ENCODE assay signal across 2 cellular contexts in the genomic region with DNA sequence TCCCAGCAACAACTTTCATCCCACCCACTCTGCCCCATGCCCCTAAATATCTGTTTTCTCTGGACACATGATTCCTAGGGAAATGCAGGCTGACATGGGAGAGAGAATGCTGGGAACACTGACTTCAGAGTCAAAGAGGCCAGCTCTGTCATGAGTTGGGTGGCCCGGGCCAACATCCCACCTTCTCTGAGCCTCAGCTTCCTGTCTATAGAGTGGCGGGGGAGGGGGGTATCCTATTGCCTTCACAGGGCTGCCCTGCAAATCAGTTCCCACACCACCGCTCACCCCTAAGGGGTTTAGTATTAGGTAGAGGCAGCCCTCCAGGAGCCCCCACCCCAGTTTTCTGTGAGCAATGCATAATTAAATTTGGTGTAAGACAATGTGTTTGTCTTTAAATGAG.
TF ChIP-seq lines count a peak whose summit lies in the region.

No MANE protein-coding gene starts in this region.

TF ChIP-seq in SK-N-SH, 30 proteins besides CTCF, POLR2A, EP300 and RAD21:
- TF ChIP-seq, protein P1, sequence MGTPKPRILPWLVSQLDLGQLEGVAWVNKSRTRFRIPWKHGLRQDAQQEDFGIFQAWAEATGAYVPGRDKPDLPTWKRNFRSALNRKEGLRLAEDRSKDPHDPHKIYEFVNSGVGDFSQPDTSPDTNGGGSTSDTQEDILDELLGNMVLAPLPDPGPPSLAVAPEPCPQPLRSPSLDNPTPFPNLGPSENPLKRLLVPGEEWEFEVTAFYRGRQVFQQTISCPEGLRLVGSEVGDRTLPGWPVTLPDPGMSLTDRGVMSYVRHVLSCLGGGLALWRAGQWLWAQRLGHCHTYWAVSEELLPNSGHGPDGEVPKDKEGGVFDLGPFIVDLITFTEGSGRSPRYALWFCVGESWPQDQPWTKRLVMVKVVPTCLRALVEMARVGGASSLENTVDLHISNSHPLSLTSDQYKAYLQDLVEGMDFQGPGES (IDR thresholded peaks at IDR 0.05; ENCODE audit: low read depth, low read length): no peak
- TF ChIP-seq EZH2phosphoT487 (IDR thresholded peaks at IDR 0.05; ENCODE audit: borderline replicate concordance, low read depth) (no peak), TCF12 (IDR thresholded peaks at IDR 0.05) (no peak), NFIC (IDR thresholded peaks at IDR 0.05; ENCODE audit: borderline replicate concordance) (no peak)
- TF ChIP-seq, protein P2, sequence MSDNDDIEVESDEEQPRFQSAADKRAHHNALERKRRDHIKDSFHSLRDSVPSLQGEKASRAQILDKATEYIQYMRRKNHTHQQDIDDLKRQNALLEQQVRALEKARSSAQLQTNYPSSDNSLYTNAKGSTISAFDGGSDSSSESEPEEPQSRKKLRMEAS (IDR thresholded peaks at IDR 0.05; ENCODE audit: low read depth): no peak

TF ChIP-seq in GM23338, 12 proteins besides CTCF, POLR2A, EP300 and RAD21 (continued from another document):
- TF ChIP-seq ZNF114 (CRISPR knock-in tag; IDR thresholded peaks at IDR 0.05) (no peak), CREB1 (CRISPR knock-in tag; IDR thresholded peaks at IDR 0.05; ENCODE audit: low read depth) (no peak), EZH2 (IDR thresholded peaks at IDR 0.05; ENCODE audit: low read depth, unreplicated experiment) (no peak), EZH2phosphoT487 (IDR thresholded peaks at IDR 0.05; ENCODE audit: unreplicated experiment) (no peak), NANOG (IDR thresholded peaks at IDR 0.05; ENCODE audit: borderline replicate concordance) (no peak), STAT1 (IDR thresholded peaks at IDR 0.05; ENCODE audit: unreplicated experiment) (no peak), ZNF331 (CRISPR knock-in tag; IDR thresholded peaks at IDR 0.05; ENCODE audit: low read depth) (no peak), POLR2AphosphoS5 (IDR thresholded peaks at IDR 0.05; ENCODE audit: low read depth) (no peak), JUNB (IDR thresholded peaks at IDR 0.05; ENCODE audit: unreplicated experiment) (no peak)
- TF ChIP-seq, protein P3, sequence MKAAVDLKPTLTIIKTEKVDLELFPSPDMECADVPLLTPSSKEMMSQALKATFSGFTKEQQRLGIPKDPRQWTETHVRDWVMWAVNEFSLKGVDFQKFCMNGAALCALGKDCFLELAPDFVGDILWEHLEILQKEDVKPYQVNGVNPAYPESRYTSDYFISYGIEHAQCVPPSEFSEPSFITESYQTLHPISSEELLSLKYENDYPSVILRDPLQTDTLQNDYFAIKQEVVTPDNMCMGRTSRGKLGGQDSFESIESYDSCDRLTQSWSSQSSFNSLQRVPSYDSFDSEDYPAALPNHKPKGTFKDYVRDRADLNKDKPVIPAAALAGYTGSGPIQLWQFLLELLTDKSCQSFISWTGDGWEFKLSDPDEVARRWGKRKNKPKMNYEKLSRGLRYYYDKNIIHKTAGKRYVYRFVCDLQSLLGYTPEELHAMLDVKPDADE (IDR thresholded peaks at IDR 0.05): no peak
- TF ChIP-seq, protein P4, sequence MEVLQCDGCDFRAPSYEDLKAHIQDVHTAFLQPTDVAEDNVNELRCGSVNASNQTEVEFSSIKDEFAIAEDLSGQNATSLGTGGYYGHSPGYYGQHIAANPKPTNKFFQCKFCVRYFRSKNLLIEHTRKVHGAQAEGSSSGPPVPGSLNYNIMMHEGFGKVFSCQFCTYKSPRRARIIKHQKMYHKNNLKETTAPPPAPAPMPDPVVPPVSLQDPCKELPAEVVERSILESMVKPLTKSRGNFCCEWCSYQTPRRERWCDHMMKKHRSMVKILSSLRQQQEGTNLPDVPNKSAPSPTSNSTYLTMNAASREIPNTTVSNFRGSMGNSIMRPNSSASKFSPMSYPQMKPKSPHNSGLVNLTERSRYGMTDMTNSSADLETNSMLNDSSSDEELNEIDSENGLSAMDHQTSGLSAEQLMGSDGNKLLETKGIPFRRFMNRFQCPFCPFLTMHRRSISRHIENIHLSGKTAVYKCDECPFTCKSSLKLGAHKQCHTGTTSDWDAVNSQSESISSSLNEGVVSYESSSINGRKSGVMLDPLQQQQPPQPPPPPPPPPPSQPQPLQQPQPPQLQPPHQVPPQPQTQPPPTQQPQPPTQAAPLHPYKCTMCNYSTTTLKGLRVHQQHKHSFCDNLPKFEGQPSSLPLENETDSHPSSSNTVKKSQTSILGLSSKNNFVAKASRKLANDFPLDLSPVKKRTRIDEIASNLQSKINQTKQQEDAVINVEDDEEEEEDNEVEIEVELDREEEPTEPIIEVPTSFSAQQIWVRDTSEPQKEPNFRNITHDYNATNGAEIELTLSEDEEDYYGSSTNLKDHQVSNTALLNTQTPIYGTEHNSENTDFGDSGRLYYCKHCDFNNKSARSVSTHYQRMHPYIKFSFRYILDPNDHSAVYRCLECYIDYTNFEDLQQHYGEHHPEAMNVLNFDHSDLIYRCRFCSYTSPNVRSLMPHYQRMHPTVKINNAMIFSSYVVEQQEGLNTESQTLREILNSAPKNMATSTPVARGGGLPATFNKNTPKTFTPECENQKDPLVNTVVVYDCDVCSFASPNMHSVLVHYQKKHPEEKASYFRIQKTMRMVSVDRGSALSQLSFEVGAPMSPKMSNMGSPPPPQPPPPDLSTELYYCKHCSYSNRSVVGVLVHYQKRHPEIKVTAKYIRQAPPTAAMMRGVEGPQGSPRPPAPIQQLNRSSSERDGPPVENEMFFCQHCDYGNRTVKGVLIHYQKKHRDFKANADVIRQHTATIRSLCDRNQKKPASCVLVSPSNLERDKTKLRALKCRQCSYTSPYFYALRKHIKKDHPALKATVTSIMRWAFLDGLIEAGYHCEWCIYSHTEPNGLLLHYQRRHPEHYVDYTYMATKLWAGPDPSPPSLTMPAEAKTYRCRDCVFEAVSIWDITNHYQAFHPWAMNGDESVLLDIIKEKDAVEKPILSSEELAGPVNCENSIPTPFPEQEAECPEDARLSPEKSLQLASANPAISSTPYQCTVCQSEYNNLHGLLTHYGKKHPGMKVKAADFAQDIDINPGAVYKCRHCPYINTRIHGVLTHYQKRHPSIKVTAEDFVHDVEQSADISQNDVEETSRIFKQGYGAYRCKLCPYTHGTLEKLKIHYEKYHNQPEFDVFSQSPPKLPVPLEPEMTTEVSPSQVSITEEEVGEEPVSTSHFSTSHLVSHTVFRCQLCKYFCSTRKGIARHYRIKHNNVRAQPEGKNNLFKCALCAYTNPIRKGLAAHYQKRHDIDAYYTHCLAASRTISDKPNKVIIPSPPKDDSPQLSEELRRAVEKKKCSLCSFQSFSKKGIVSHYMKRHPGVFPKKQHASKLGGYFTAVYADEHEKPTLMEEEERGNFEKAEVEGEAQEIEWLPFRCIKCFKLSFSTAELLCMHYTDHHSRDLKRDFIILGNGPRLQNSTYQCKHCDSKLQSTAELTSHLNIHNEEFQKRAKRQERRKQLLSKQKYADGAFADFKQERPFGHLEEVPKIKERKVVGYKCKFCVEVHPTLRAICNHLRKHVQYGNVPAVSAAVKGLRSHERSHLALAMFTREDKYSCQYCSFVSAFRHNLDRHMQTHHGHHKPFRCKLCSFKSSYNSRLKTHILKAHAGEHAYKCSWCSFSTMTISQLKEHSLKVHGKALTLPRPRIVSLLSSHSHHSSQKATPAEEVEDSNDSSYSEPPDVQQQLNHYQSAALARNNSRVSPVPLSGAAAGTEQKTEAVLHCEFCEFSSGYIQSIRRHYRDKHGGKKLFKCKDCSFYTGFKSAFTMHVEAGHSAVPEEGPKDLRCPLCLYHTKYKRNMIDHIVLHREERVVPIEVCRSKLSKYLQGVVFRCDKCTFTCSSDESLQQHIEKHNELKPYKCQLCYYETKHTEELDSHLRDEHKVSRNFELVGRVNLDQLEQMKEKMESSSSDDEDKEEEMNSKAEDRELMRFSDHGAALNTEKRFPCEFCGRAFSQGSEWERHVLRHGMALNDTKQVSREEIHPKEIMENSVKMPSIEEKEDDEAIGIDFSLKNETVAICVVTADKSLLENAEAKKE (CRISPR knock-in tag; IDR thresholded peaks at IDR 0.05): no peak
